Comparison of ENCODE assay signal across 2 cellular contexts in the genomic region with DNA sequence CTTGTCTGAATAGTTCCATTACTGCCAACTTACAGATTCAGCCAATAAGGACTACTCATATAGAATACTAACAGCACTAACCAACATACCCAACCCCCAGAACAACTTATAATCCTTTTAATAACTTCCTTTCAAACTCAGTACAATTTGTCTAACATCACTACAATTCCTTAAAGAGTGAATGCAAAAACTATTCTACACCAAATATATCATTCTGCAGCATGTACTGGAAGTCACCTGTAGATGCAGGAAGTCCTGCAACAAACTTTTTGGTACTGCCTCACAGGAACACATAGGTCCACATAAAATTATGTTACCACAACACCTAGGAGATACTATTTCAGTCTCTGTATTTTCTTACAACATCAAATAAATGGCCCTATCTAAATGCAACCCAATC.
TF ChIP-seq lines count a peak whose summit lies in the region.

No MANE protein-coding gene starts in this region.

TF ChIP-seq in HCT116, 20 proteins besides CTCF, POLR2A, EP300 and RAD21 (continued from another document):
- TF ChIP-seq REST (IDR thresholded peaks at IDR 0.05; ENCODE audit: low read depth), result no peak
- no peak for TF ChIP-seq CBX3 (IDR thresholded peaks at IDR 0.05; ENCODE audit: low read depth)
- no peak for TF ChIP-seq SRF (IDR thresholded peaks at IDR 0.05; ENCODE audit: low read depth)
- no peak for TF ChIP-seq FOSL1 (IDR thresholded peaks at IDR 0.05; ENCODE audit: low read depth)

TF ChIP-seq in WTC11, 78 proteins besides CTCF, POLR2A, EP300 and RAD21 (continued from another document):
- no peak for TF ChIP-seq E2F4 (CRISPR knock-in tag; IDR thresholded peaks at IDR 0.05; ENCODE audit: borderline replicate concordance, low read depth)
